Comparison of ENCODE assay signal across 8 cellular contexts in genomic region chr11:102346456-102346747, GRCh38. TPM values are rescaled to one million over a fixed set of nuclear protein-coding genes. Genes with fewer than 3 reads are reported as not detected.
DNase-seq lines count a peak whose midpoint lies in the region; ATAC-seq and TF ChIP-seq lines count a peak whose summit lies in the region.

No MANE protein-coding gene starts in this region.

- no peaks in the 10 kb centered on the region for H3K9me3 Mint-ChIP-seq in CD4-positive, CD25-positive, alpha-beta regulatory T cell
- H3K9me3 Mint-ChIP-seq in endothelial cell (ENCODE audit: unreplicated experiment) (no peaks in the 10 kb centered on the region), neural progenitor cell (no peaks in the 10 kb centered on the region)

- H2AFZ ChIP-seq in OCI-LY3 (ENCODE audit: low read depth, low read length) (peak overlapping the region; percentile 75), neural progenitor cell (replicated peaks) (peak overlapping the region; percentile 99)

- H3K4me1 ChIP-seq in CD4-positive, CD25-positive, alpha-beta regulatory T cell (ENCODE audit: control insufficient read depth, insufficient read depth, low read length, poor library complexity, severe bottlenecking): peaks cover 34% of the 10 kb centered on the region
- H3K4me1 ChIP-seq in OCI-LY3 (ENCODE audit: low read length) (peaks cover 19% of the 10 kb centered on the region), neural progenitor cell (peaks cover 14% of the 10 kb centered on the region)

- H3K36me3 Mint-ChIP-seq in CD4-positive, CD25-positive, alpha-beta regulatory T cell: peaks cover 8% of the 10 kb centered on the region
- no peaks in the 10 kb centered on the region for H3K36me3 Mint-ChIP-seq in endothelial cell (ENCODE audit: low read depth, unreplicated experiment)
- peaks cover 10% of the 10 kb centered on the region for H3K36me3 Mint-ChIP-seq in neural progenitor cell

- peak overlapping the region; percentile 98 for H3K27ac ChIP-seq in CD4-positive, CD25-positive, alpha-beta regulatory T cell (ENCODE audit: insufficient read depth, low read length, poor library complexity, severe bottlenecking)
- peak overlapping the region; percentile 84 for H3K27ac ChIP-seq in OCI-LY3 (ENCODE audit: low read length)
- H3K27ac ChIP-seq in neural progenitor cell: peak overlapping the region; percentile 35

- no peaks in the 10 kb centered on the region for H3K27me3 Mint-ChIP-seq in CD4-positive, CD25-positive, alpha-beta regulatory T cell
- H3K27me3 Mint-ChIP-seq in endothelial cell (ENCODE audit: unreplicated experiment) (peaks cover 6% of the 10 kb centered on the region), neural progenitor cell (ENCODE audit: insufficient read depth, low read depth) (peaks cover 6% of the 10 kb centered on the region)

- peaks cover 14% of the 10 kb centered on the region for H3K36me3 ChIP-seq in CD4-positive, CD25-positive, alpha-beta regulatory T cell (ENCODE audit: control insufficient read depth, insufficient read depth, low read length)
- H3K36me3 ChIP-seq in OCI-LY3 (replicated peaks; ENCODE audit: low read depth, low read length): peaks cover 8% of the 10 kb centered on the region
- no peaks in the 10 kb centered on the region for H3K36me3 ChIP-seq in neural progenitor cell

- peaks cover 10% of the 10 kb centered on the region for H3F3A ChIP-seq in neural progenitor cell (ENCODE audit: low read depth)

- peak overlapping the region; percentile 95 for H3K4me2 ChIP-seq in OCI-LY3 (ENCODE audit: low read length)
- peak overlapping the region; percentile 92 for H3K4me2 ChIP-seq in neural progenitor cell

- H4K20me1 ChIP-seq in OCI-LY3 (ENCODE audit: insufficient read depth, low read length) (no peaks in the 10 kb centered on the region), neural progenitor cell (ENCODE audit: low read depth) (peaks cover 18% of the 10 kb centered on the region)

- H3K79me2 ChIP-seq in OCI-LY3 (ENCODE audit: low read length): peaks cover 28% of the 10 kb centered on the region
- H3K79me2 ChIP-seq in neural progenitor cell (ENCODE audit: low read depth): peaks cover 41% of the 10 kb centered on the region

- no peaks in the 10 kb centered on the region for H3K27me3 ChIP-seq in CD4-positive, CD25-positive, alpha-beta regulatory T cell (ENCODE audit: control insufficient read depth, insufficient read depth, low read length)
- no peaks in the 10 kb centered on the region for H3K27me3 ChIP-seq in OCI-LY3 (ENCODE audit: low read depth, low read length)
- H3K27me3 ChIP-seq in neural progenitor cell: no peaks in the 10 kb centered on the region

- H3K4me3 ChIP-seq in CD4-positive, CD25-positive, alpha-beta regulatory T cell (ENCODE audit: low read depth, low read length): peak overlapping the region; percentile 95
- H3K4me3 ChIP-seq in OCI-LY3 (ENCODE audit: low read length): peak overlapping the region; percentile 98
- H3K4me3 ChIP-seq in neural progenitor cell: peak overlapping the region; percentile 81

- H3K9ac ChIP-seq in OCI-LY3 (ENCODE audit: low read length): peak overlapping the region; percentile 93
- H3K9ac ChIP-seq in neural progenitor cell: peak overlapping the region; percentile 56

- no peak for DNase-seq in CD4-positive, CD25-positive, alpha-beta regulatory T cell
- DNase-seq in endothelial cell (ENCODE audit: low spot score) (no peak), neural progenitor cell (ENCODE audit: low spot score) (no peak), NK-92 (lab: John Stamatoyannopoulos, UW; ENCODE audit: unreplicated experiment) (no peak), AG08396 (ENCODE audit: low spot score) (no peak)

- no peak for ATAC-seq in CD4-positive, CD25-positive, alpha-beta regulatory T cell (ENCODE audit: low read depth in 2 of 2)
- ATAC-seq in GM21423 (IDR thresholded peaks at IDR 0.05; ENCODE audit: unreplicated experiment) (no peak), HG03108 (IDR thresholded peaks at IDR 0.05; ENCODE audit: unreplicated experiment) (no peak)

- TF ChIP-seq CTCF in OCI-LY3 (IDR thresholded peaks at IDR 0.05; ENCODE audit: low read depth, low read length): no peak
- TF ChIP-seq CTCF in endothelial cell (IDR thresholded peaks at IDR 0.05; ENCODE audit: unreplicated experiment): no peak
- no peak for TF ChIP-seq CTCF in neural progenitor cell (IDR thresholded peaks at IDR 0.05)

- H3K27ac Mint-ChIP-seq in CD4-positive, CD25-positive, alpha-beta regulatory T cell: peak overlapping the region; percentile 98 to 100 (median 100)
- H3K27ac Mint-ChIP-seq in endothelial cell (ENCODE audit: unreplicated experiment) (peak overlapping the region; percentile 97), neural progenitor cell (peak overlapping the region; percentile 90)

- peaks cover 26 to 48% (median 39%) of the 10 kb centered on the region in 4 donors for H3K4me1 Mint-ChIP-seq in CD4-positive, CD25-positive, alpha-beta regulatory T cell
- H3K4me1 Mint-ChIP-seq in endothelial cell (ENCODE audit: unreplicated experiment) (peaks cover 29% of the 10 kb centered on the region), neural progenitor cell (peaks cover 31% of the 10 kb centered on the region)

- peak overlapping the region; percentile 98 to 99 (median 98) for H3K4me3 Mint-ChIP-seq in CD4-positive, CD25-positive, alpha-beta regulatory T cell
- peak overlapping the region; percentile 98 for H3K4me3 Mint-ChIP-seq in endothelial cell (ENCODE audit: unreplicated experiment)
- peak overlapping the region; percentile 96 for H3K4me3 Mint-ChIP-seq in neural progenitor cell

- H3K9me3 ChIP-seq in CD4-positive, CD25-positive, alpha-beta regulatory T cell (ENCODE audit: control insufficient read depth in 2 of 2, low read length in 2 of 2): no peaks in the 10 kb centered on the region
- H3K9me3 ChIP-seq in OCI-LY3 (ENCODE audit: insufficient read depth, low read length): no peaks in the 10 kb centered on the region
- no peaks in the 10 kb centered on the region for H3K9me3 ChIP-seq in neural progenitor cell (ENCODE audit: low read depth)

RNA-seq across cellular contexts. Expression of gene BIRC2, which starts 0.6 kb away (rescaled TPM):
- total RNA-seq in CD4-positive, CD25-positive, alpha-beta regulatory T cell: 105 TPM
- polyA plus RNA-seq in CD4-positive, CD25-positive, alpha-beta regulatory T cell: 10 to 100 TPM; 33.0 to 48.3 (median 44.9) TPM
- total RNA-seq in endothelial cell (ENCODE audit: unreplicated experiment) (53.1 TPM), neural progenitor cell (ENCODE audit: low replicate concordance) (52.5 and 78.1 TPM in 2 replicates)

RNA-seq across cellular contexts. Expression of gene BIRC3, which starts 29.1 kb away (rescaled TPM):
- 239 TPM for total RNA-seq in CD4-positive, CD25-positive, alpha-beta regulatory T cell
- 100 to 1,000 TPM; 107 to 151 (median 118) TPM for polyA plus RNA-seq in CD4-positive, CD25-positive, alpha-beta regulatory T cell
- 0.08 TPM for total RNA-seq in endothelial cell (ENCODE audit: unreplicated experiment)
- total RNA-seq in neural progenitor cell (ENCODE audit: low replicate concordance): 0.09 TPM in 1 of 2 replicates, not detected in the other

Comparison
In these comparisons a context has a peak if more than half of its experiments do, and no peak if none do; other contexts are left out.
1. H3K27ac ChIP-seq: peak in every context shown above with its lines; median percentile 98 in CD4-positive, CD25-positive, alpha-beta regulatory T cell; 84 in OCI-LY3; 35 in neural progenitor cell.
2. RNA of gene BIRC3, which starts 29.1 kb away (total RNA-seq): 239 TPM in CD4-positive, CD25-positive, alpha-beta regulatory T cell (single experiment); 0.08 TPM in endothelial cell (single experiment) and 0.09 TPM in neural progenitor cell; every median in the first group is over 100 times any median in the second.
3. Peak in every context shown above with its lines, with median percentiles within 50 percentile points of each other: H3K4me3 ChIP-seq, H3K27ac Mint-ChIP-seq and H3K4me3 Mint-ChIP-seq.